In the genomic region with DNA sequence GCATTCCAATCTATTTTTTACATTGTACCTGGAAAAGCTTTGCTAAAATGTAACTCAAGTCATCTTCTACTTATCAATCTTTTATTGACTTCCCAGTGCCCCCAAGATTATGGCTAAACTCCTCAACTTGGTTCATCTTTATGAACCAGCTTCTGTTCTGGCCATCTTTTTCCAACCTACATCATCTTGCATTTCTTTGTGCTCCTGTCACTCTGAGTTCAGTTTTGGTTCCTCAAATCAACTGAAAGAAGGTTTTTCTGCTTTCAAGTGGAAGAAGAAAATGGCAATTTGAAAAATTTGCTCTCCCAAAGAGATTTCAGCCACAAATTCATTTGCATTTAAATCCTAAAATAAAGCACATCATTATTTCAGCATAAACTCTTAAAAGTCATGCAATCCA, we compare ENCODE assay signal across 30 cellular contexts. TPM values are rescaled to one million over a fixed set of nuclear protein-coding genes. Genes with fewer than 3 reads are reported as not detected.
"Had no signal": no experiment of that assay in that cellular context is flagged by ENCODE, and none has a peak within 500 bp of the region (broad histone marks: within the 10 kb centered on the region; RNA-seq: fewer than 3 reads in every experiment).

No MANE protein-coding gene starts in this region.

- H3K36me3 Mint-ChIP-seq: activated naive CD4-positive, alpha-beta T cell treated with anti-CD3 and anti-CD28 coated beads, Interleukin-2, amount 50 U/mL, for 72 hours; WTC11 had no signal

- DNase-seq: activated CD4-positive, alpha-beta T cell treated with anti-CD3 and anti-CD28 coated beads for 36 hours; activated CD4-positive, alpha-beta T cell treated with anti-CD3 and anti-CD28 coated beads, Interleukin-2, amount 10 ng/mL, durations not matched to agents 7 days and 5 days; activated CD4-positive, alpha-beta T cell treated with anti-CD3 and anti-CD28 coated beads, Interleukin-2, amount 50 U/mL, for 48 hours; activated CD8-positive, alpha-beta T cell treated with anti-CD3 and anti-CD28 coated beads, Interleukin-2, amount 10 ng/mL, durations not matched to agents 7 days and 5 days; activated gamma-delta T cell treated with Interleukin-2 at 50 U/mL for 16 hours; activated naive CD4-positive, alpha-beta T cell treated with anti-CD3 and anti-CD28 coated beads for 36 hours; activated T-cell treated with anti-CD3 and anti-CD28 coated beads, Interleukin-2, amount 50 U/mL, for 24 hours; adrenal gland; body of pancreas; cerebellar nuclear complex; Karpas-422; NCI-H1092; NCI-H1436 treated with DMSO at 0.1 percent for 48 hours; NCI-H1694 treated with DMSO at 0.1 percent for 48 hours; NCI-H2029; NCI-H345; NCI-H524 treated with DMSO at 0.1 percent for 48 hours; Right ventricle myocardium superior; SJCRH30 had no signal

- H3K9me3 ChIP-seq: adrenal gland, body of pancreas, breast epithelium, SJCRH30 had no signal

- H3K4me1 Mint-ChIP-seq: activated CD4-positive, alpha-beta T cell treated with anti-CD3 and anti-CD28 coated beads for 36 hours; activated CD4-positive, alpha-beta T cell treated with anti-CD3 and anti-CD28 coated beads, Interleukin-2, amount 10 ng/mL, durations not matched to agents 7 days and 5 days; WTC11 had no signal

- H3K4me1 ChIP-seq: adrenal gland, body of pancreas, breast epithelium, SJCRH30 had no signal

- H3K4me3 ChIP-seq: adrenal gland, body of pancreas, breast epithelium, SJCRH30, SK-N-MC had no signal

- H3K27ac ChIP-seq: adrenal gland, body of pancreas, breast epithelium, SJCRH30, SK-N-MC had no signal

- H3K36me3 ChIP-seq: adrenal gland, breast epithelium, SJCRH30 had no signal

- H3K27ac Mint-ChIP-seq: activated CD4-positive, alpha-beta T cell treated with anti-CD3 and anti-CD28 coated beads for 36 hours; activated CD4-positive, alpha-beta T cell treated with anti-CD3 and anti-CD28 coated beads, Interleukin-2, amount 10 ng/mL, durations not matched to agents 7 days and 5 days; activated CD8-positive, alpha-beta T cell treated with anti-CD3 and anti-CD28 coated beads, Interleukin-2, amount 10 ng/mL, durations not matched to agents 7 days and 5 days; activated naive CD4-positive, alpha-beta T cell treated with anti-CD3 and anti-CD28 coated beads for 36 hours; activated naive CD4-positive, alpha-beta T cell treated with anti-CD3 and anti-CD28 coated beads, Interleukin-2, amount 50 U/mL, for 72 hours; activated T-cell treated with anti-CD3 and anti-CD28 coated beads, Interleukin-2, amount 50 U/mL, for 24 hours; activated T-helper 2 cell treated with anti-CD3 and anti-CD28 coated beads, Interferon-gamma antibody, Interleukin-2, Interleukin-4, amounts not matched to agents 10 μg/mL and 5 μg/mL and 100 μg/mL, durations not matched to agents 14 hours and 24 hours and 36 hours; T-helper 1 cell treated with Interleukin-12 subunit alpha and Interleukin-12 subunit beta and Interleukin-4 antibody, amounts not matched to agents 30 μg/mL and 1 μg/mL, for 36 hours; T-helper 2 cell treated with Interferon-gamma antibody and Interleukin-4, amounts not matched to agents 5 μg/mL and 100 μg/mL, for 36 hours; WTC11 had no signal

- H3K4me3 Mint-ChIP-seq: activated CD4-positive, alpha-beta T cell treated with anti-CD3 and anti-CD28 coated beads for 36 hours; activated CD4-positive, alpha-beta T cell treated with anti-CD3 and anti-CD28 coated beads, Interleukin-2, amount 10 ng/mL, durations not matched to agents 7 days and 5 days; activated CD8-positive, alpha-beta T cell treated with anti-CD3 and anti-CD28 coated beads, Interleukin-2, amount 10 ng/mL, durations not matched to agents 7 days and 5 days; activated naive CD4-positive, alpha-beta T cell treated with anti-CD3 and anti-CD28 coated beads for 36 hours; activated T-cell treated with anti-CD3 and anti-CD28 coated beads, Interleukin-2, amount 50 U/mL, for 24 hours; T-helper 1 cell treated with Interleukin-12 subunit alpha and Interleukin-12 subunit beta and Interleukin-4 antibody, amounts not matched to agents 30 μg/mL and 1 μg/mL, for 36 hours; T-helper 2 cell treated with Interferon-gamma antibody and Interleukin-4, amounts not matched to agents 5 μg/mL and 100 μg/mL, for 36 hours; WTC11 had no signal

- H3K9me3 Mint-ChIP-seq: activated CD4-positive, alpha-beta T cell treated with anti-CD3 and anti-CD28 coated beads, Interleukin-2, amount 10 ng/mL, durations not matched to agents 7 days and 5 days; activated naive CD4-positive, alpha-beta T cell treated with anti-CD3 and anti-CD28 coated beads for 36 hours; activated naive CD4-positive, alpha-beta T cell treated with anti-CD3 and anti-CD28 coated beads, Interleukin-2, amount 50 U/mL, for 72 hours; activated T-cell treated with anti-CD3 and anti-CD28 coated beads, Interleukin-2, amount 50 U/mL, for 24 hours; activated T-helper 2 cell treated with anti-CD3 and anti-CD28 coated beads, Interferon-gamma antibody, Interleukin-2, Interleukin-4, amounts not matched to agents 10 μg/mL and 5 μg/mL and 100 μg/mL, durations not matched to agents 14 hours and 24 hours and 36 hours; T-helper 1 cell treated with Interleukin-12 subunit alpha and Interleukin-12 subunit beta and Interleukin-4 antibody, amounts not matched to agents 30 μg/mL and 1 μg/mL, for 36 hours; T-helper 2 cell treated with Interferon-gamma antibody and Interleukin-4, amounts not matched to agents 5 μg/mL and 100 μg/mL, for 36 hours had no signal

- H3K27me3 ChIP-seq: adrenal gland, body of pancreas, SJCRH30 had no signal

RNA-seq across cellular contexts. Expression of a gene that starts 41.8 kb away (rescaled TPM):
- total RNA-seq: activated CD4-positive, alpha-beta T cell treated with anti-CD3 and anti-CD28 coated beads for 36 hours; activated CD4-positive, alpha-beta T cell treated with anti-CD3 and anti-CD28 coated beads, Interleukin-2, amount 10 ng/mL, durations not matched to agents 7 days and 5 days; activated CD8-positive, alpha-beta T cell treated with anti-CD3 and anti-CD28 coated beads, Interleukin-2, amount 10 ng/mL, durations not matched to agents 7 days and 5 days; activated naive CD4-positive, alpha-beta T cell treated with anti-CD3 and anti-CD28 coated beads for 36 hours; activated naive CD4-positive, alpha-beta T cell treated with anti-CD3 and anti-CD28 coated beads, Interleukin-2, amount 50 U/mL, for 72 hours; activated T-helper 2 cell treated with anti-CD3 and anti-CD28 coated beads, Interferon-gamma antibody, Interleukin-2, Interleukin-4, amounts not matched to agents 10 μg/mL and 5 μg/mL and 100 μg/mL, durations not matched to agents 14 hours and 24 hours and 36 hours; adrenal gland; body of pancreas; breast epithelium; cardiac septum; MCF 10A; NCI-H460; Right ventricle myocardium superior; SJCRH30; WTC11 had no signal

RNA-seq across cellular contexts. Expression of a gene that starts 51.9 kb away (rescaled TPM):
- total RNA-seq: activated CD4-positive, alpha-beta T cell treated with anti-CD3 and anti-CD28 coated beads for 36 hours; activated CD4-positive, alpha-beta T cell treated with anti-CD3 and anti-CD28 coated beads, Interleukin-2, amount 10 ng/mL, durations not matched to agents 7 days and 5 days; activated CD8-positive, alpha-beta T cell treated with anti-CD3 and anti-CD28 coated beads, Interleukin-2, amount 10 ng/mL, durations not matched to agents 7 days and 5 days; activated naive CD4-positive, alpha-beta T cell treated with anti-CD3 and anti-CD28 coated beads for 36 hours; activated naive CD4-positive, alpha-beta T cell treated with anti-CD3 and anti-CD28 coated beads, Interleukin-2, amount 50 U/mL, for 72 hours; activated T-helper 2 cell treated with anti-CD3 and anti-CD28 coated beads, Interferon-gamma antibody, Interleukin-2, Interleukin-4, amounts not matched to agents 10 μg/mL and 5 μg/mL and 100 μg/mL, durations not matched to agents 14 hours and 24 hours and 36 hours; adrenal gland; astrocyte; body of pancreas; breast epithelium; cardiac septum; MCF 10A; NCI-H460; Right ventricle myocardium superior; SJCRH30; WTC11 had no signal
